Comparison of ENCODE assay signal across 11 cellular contexts in the genomic region with DNA sequence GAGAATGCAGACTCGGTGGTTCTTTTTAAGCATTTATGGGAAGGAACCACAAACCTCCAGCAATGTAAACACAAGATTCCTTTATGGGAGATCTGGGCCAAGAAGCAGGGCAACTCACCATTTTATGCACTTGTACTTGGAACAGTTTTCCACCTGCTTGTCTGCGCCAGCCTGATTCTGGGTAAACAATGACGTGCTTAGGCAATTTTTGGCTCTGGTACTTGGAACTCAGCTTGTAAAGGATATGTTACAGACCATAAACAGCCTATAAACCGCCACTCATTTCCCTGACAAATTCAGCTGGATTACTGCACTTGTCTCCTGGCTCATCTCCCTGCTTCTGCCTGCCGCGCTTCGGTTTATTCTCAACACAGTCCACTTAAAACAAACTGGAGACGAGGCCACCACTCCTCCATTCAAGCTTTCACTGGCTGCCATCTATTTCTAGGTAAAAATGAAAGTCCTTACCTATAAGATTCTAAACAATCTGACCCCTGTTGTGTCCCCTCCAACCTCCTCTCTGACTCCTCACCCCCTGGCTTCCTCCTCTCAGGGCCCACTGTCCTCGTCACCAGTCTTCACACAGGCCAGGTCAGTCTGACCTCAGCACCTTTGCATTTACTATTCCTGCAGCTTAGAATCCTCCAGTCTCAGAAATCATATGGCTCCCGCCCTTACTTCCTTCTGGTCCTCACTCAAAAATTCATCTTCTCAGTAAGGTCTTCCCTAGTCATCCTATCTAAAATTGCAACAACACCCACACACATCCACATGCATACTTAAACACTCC.
DNase-seq lines count a peak whose midpoint lies in the region; ATAC-seq and TF ChIP-seq lines count a peak whose summit lies in the region.
"Had no signal": no experiment of that assay in that cellular context is flagged by ENCODE, and none has a peak within 500 bp of the region (broad histone marks: within the 10 kb centered on the region; RNA-seq: fewer than 3 reads in every experiment).

No MANE protein-coding gene starts in this region.

- H3K27me3 ChIP-seq in fibroblast of lung (ENCODE audit: control insufficient read depth, insufficient read depth, low read length): no peaks in the 10 kb centered on the region

- no peak overlapping the region for H3K4me3 ChIP-seq in fibroblast of lung (replicated peaks in 1 of 4; ENCODE audit: control extremely low read depth in 1 of 4, insufficient read depth in 1 of 4, low read depth in 3 of 4, low read length in 4 of 4)
- no peak overlapping the region for H3K4me3 ChIP-seq in lower leg skin (ENCODE audit: low read depth, poor library complexity, severe bottlenecking)
- H3K4me3 ChIP-seq: skin epidermis had no signal

- no peak overlapping the region for H3K4me2 ChIP-seq in fibroblast of lung (ENCODE audit: extremely low read depth, insufficient read depth, low read length)

- intact Hi-C loops in lower leg skin (cut with DNase I; ENCODE audit: low total_unique reads): no loop called here

- H4K20me1 ChIP-seq in fibroblast of lung (ENCODE audit: control insufficient read depth, extremely low read depth, insufficient read depth, low read length): no peaks in the 10 kb centered on the region

- H3K27ac ChIP-seq in fibroblast of lung (ENCODE audit: insufficient read depth, low read length): no peak overlapping the region
- H3K27ac ChIP-seq: skin epidermis had no signal

- H3K79me2 ChIP-seq in fibroblast of lung (ENCODE audit: control insufficient read depth, insufficient read depth, low read length): no peaks in the 10 kb centered on the region

- TF ChIP-seq CTCF in fibroblast of lung (conservative IDR thresholded peaks at IDR 0.05 in 1 of 2, IDR thresholded peaks at IDR 0.05 in 1 of 2; ENCODE audit: low read depth in 1 of 2, low read length in 2 of 2): no peak
- TF ChIP-seq CTCF in lower leg skin (IDR thresholded peaks at IDR 0.05): no peak

- no peaks in the 10 kb centered on the region for H3K36me3 ChIP-seq in fibroblast of lung (ENCODE audit: control insufficient read depth, insufficient read depth, low read length)

- H2AFZ ChIP-seq in fibroblast of lung (ENCODE audit: low read length): no peak overlapping the region

- no peak for ATAC-seq in HG02885 (IDR thresholded peaks at IDR 0.05; ENCODE audit: poor library complexity, unreplicated experiment)

- TF ChIP-seq POLR2A in lower leg skin (IDR thresholded peaks at IDR 0.05): no peak

- no peaks in the 10 kb centered on the region for H3K4me1 ChIP-seq in fibroblast of lung (ENCODE audit: control insufficient read depth, extremely low read depth, insufficient read depth, low read length)

- H3K9me3 ChIP-seq in fibroblast of lung (ENCODE audit: control insufficient read depth, insufficient read depth, low read depth, low read length): no peaks in the 10 kb centered on the region

- H3K9ac ChIP-seq in fibroblast of lung (ENCODE audit: insufficient read depth, low read length): no peak overlapping the region

- DNase-seq in HS-27A (ENCODE audit: low read depth): peak; percentile 8
- DNase-seq in NCI-H69 (lab: John Stamatoyannopoulos, UW): peak; percentile 81
- DNase-seq in fibroblast of lung (ENCODE audit: low read depth in 2 of 2): peak; percentile 95 to 98
- peak; percentile 85 for DNase-seq in stromal cell of bone marrow (ENCODE audit: low read depth)
- DNase-seq in cerebellum (ENCODE audit: low spot score): no peak
- DNase-seq in cortex of kidney (lab: John Stamatoyannopoulos, UW): no peak
- no peak for DNase-seq in lower leg skin (ENCODE audit: low spot score in 2 of 2)
- DNase-seq: activated T-cell treated with anti-CD3 and anti-CD28 coated beads, Interleukin-2, amount 50 U/mL, for 24 hours; Right ventricle myocardium superior had no signal

- 32 to 33% methylated on average over 10 of the region's 10 CpGs for WGBS in lower leg skin, 2 donors

Comparison
In these comparisons a context has a peak if more than half of its experiments do, and no peak if none do; other contexts are left out.
1. DNase-seq: peak in HS-27A (single experiment), NCI-H69 (single experiment), fibroblast of lung (2 of 2) and stromal cell of bone marrow (single experiment); none in cerebellum (single experiment), cortex of kidney (single experiment) and lower leg skin (0 of 2).